Comparison of ENCODE assay signal across 28 cellular contexts in the genomic region with DNA sequence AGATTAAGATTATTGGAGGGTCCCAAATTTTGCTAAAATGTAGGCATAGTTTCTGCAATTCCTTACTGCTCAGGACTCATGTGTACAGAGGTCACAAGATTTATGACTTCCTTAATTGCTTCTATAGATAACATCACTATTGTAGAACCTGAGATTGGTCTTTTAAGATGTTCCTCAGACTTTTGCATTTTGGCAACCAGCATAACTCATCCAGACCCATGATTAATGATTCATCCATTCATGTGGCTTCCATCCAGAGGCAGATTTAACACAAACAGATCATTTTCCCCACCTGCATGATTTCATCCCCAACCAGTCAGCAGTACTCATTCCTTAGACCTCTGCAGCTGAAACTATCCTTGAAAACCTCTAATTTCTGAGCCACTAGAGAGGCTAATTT. TPM values are rescaled to one million over a fixed set of nuclear protein-coding genes. Genes with fewer than 3 reads are reported as not detected.
"Had no signal": no experiment of that assay in that cellular context is flagged by ENCODE, and none has a peak within 500 bp of the region (broad histone marks: within the 10 kb centered on the region; RNA-seq: fewer than 3 reads in every experiment).

No MANE protein-coding gene starts in this region.

- H3K4me2 ChIP-seq: smooth muscle cell had no signal

- H3K4me1 ChIP-seq: gastrocnemius medialis, left ventricle myocardium inferior, sigmoid colon, testis, vagina had no signal

- H3K4me3 Mint-ChIP-seq: activated B cell treated with CpG ODN at 0.5 μM for 24 hours; activated CD4-positive, alpha-beta memory T cell treated with anti-CD3 and anti-CD28 coated beads for 36 hours; activated CD4-positive, alpha-beta T cell treated with anti-CD3 and anti-CD28 coated beads for 36 hours; activated CD8-positive, alpha-beta memory T cell treated with anti-CD3 and anti-CD28 coated beads, Interleukin-2, amount 10 ng/mL, durations not matched to agents 7 days and 5 days; brain; natural killer cell treated with Interleukin-12 subunit alpha and Interleukin-12 subunit beta and Interleukin-15 and Interleukin-18, amount 100 ng/mL, for 72 hours; type B pancreatic cell had no signal

- H3K27ac Mint-ChIP-seq: activated B cell treated with CpG ODN at 0.5 μM for 24 hours; brain; natural killer cell treated with Interleukin-12 subunit alpha and Interleukin-12 subunit beta and Interleukin-15 and Interleukin-18, amount 100 ng/mL, for 72 hours; progenitor cell of endocrine pancreas; type B pancreatic cell had no signal

- H3K4me1 Mint-ChIP-seq: brain had no signal

- H3K27me3 ChIP-seq: gastrocnemius medialis, sigmoid colon, testis, vagina had no signal

- ATAC-seq: gastrocnemius medialis had no signal

- H3K27ac ChIP-seq: gastrocnemius medialis, left ventricle myocardium inferior, sigmoid colon, testis, vagina had no signal

- DNase-seq: activated B cell treated with CpG ODN at 0.5 μM for 24 hours; activated naive CD4-positive, alpha-beta T cell treated with Interleukin-2 at 50 U/mL for 16 hours; activated T-cell treated with anti-CD3 and anti-CD28 coated beads for 4 hours; aorta; caudate nucleus; dermis blood vessel endothelial cell; effector CD8-positive, alpha-beta T cell; gastrocnemius medialis; head of caudate nucleus; hypothalamus; left ventricle myocardium inferior; midbrain; retina; sigmoid colon; stimulated activated naive CD4-positive, alpha-beta T cell; testis had no signal

- H3K27me3 Mint-ChIP-seq: progenitor cell of endocrine pancreas, type B pancreatic cell had no signal

- H3K36me3 ChIP-seq: gastrocnemius medialis, left ventricle myocardium inferior, sigmoid colon, vagina had no signal

- H3K36me3 Mint-ChIP-seq: activated CD4-positive, alpha-beta memory T cell treated with anti-CD3 and anti-CD28 coated beads for 36 hours; brain; natural killer cell treated with Interleukin-12 subunit alpha and Interleukin-12 subunit beta and Interleukin-15 and Interleukin-18, amount 100 ng/mL, for 72 hours; type B pancreatic cell had no signal

- H3K9me3 Mint-ChIP-seq: activated B cell treated with CpG ODN at 0.5 μM for 24 hours; activated CD4-positive, alpha-beta memory T cell treated with anti-CD3 and anti-CD28 coated beads for 36 hours; natural killer cell treated with Interleukin-12 subunit alpha and Interleukin-12 subunit beta and Interleukin-15 and Interleukin-18, amount 100 ng/mL, for 72 hours had no signal

- H3K9me3 ChIP-seq: gastrocnemius medialis, sigmoid colon, testis, vagina had no signal

- H3K4me3 ChIP-seq: gastrocnemius medialis, left ventricle myocardium inferior, sigmoid colon, smooth muscle cell, testis, vagina had no signal

RNA-seq across cellular contexts. Expression of gene CEACAM8, which starts 34.5 kb away (rescaled TPM):
- total RNA-seq: activated B cell treated with CpG ODN at 0.5 μM for 24 hours; activated CD4-positive, alpha-beta memory T cell treated with anti-CD3 and anti-CD28 coated beads for 36 hours; activated CD4-positive, alpha-beta T cell treated with anti-CD3 and anti-CD28 coated beads for 36 hours; activated CD8-positive, alpha-beta memory T cell treated with anti-CD3 and anti-CD28 coated beads, Interleukin-2, amount 10 ng/mL, durations not matched to agents 7 days and 5 days; dermis blood vessel endothelial cell; gastrocnemius medialis; left ventricle myocardium inferior; natural killer cell treated with Interleukin-12 subunit alpha and Interleukin-12 subunit beta and Interleukin-15 and Interleukin-18, amount 100 ng/mL, for 72 hours; osteocyte; progenitor cell of endocrine pancreas; sigmoid colon; smooth muscle cell; T-helper 1 cell treated with Interleukin-12 subunit alpha and Interleukin-12 subunit beta and Interleukin-4 antibody, amounts not matched to agents 30 ng/mL and 1 ng/mL, for 36 hours; vagina had no signal
- polyA plus RNA-seq: esophagus, smooth muscle cell had no signal
